ENCODE assay signal across 16 cellular contexts in the genomic region with DNA sequence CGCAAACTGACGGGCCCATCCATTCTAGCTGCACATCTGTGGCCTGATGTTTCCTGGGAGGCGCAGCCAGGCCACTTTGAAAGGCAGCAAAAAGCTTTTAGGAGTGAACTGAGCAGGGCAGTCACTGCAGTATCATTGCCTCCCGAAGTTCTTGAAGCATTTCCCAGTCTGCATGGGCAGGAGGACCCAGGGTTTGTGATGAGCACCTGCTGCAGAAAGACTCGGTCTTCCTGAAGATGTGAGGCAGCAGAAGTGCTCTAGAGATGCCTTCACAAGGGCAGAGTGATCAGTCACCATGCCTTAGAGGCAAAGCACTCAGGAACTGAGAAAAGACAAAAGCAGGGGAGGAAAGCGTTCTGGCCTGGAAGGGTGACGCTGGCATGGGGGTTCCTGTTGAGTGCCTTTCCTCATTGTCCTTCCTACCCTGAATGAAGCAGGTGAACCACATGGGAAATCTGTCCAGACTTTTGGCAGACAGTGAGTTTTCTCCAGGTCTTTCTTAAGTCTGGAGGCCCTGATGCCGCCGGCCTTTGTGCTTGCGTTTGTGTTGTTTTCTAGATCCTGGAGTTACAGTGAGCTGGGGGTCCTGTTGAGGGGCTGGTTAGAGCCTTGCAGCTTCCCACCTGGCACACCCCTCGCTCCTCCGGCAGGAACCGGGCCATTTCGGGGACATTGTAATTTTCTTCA.
DNase-seq lines count a peak whose midpoint lies in the region; ATAC-seq and TF ChIP-seq lines count a peak whose summit lies in the region.
"Had no signal": no experiment of that assay in that cellular context is flagged by ENCODE, and none has a peak within 500 bp of the region (broad histone marks: within the 10 kb centered on the region; RNA-seq: fewer than 3 reads in every experiment).

No MANE protein-coding gene starts in this region.

- H3K36me3 ChIP-seq in OCI-LY3 (replicated peaks; ENCODE audit: low read depth, low read length): no peaks in the 10 kb centered on the region
- H3K36me3 ChIP-seq: brain microvascular endothelial cell, esophagus squamous epithelium had no signal

- H3K9ac ChIP-seq in OCI-LY3 (ENCODE audit: low read length): peak overlapping the region; percentile 54; the same call in 1 of the 2 replicates
- H3K9ac ChIP-seq: SK-N-SH had no signal

- H3K4me2 ChIP-seq in OCI-LY3 (ENCODE audit: low read length): peak overlapping the region; percentile 53
- H3K4me2 ChIP-seq: SK-N-SH had no signal

- no peaks in the 10 kb centered on the region for H3K27me3 Mint-ChIP-seq in memory B cell
- H3K27me3 Mint-ChIP-seq in stimulated activated memory B cell treated with anti-CD40 and anti-IgM and Interleukin-4, amounts not matched to agents 10 μg/mL and 1 μg/mL and 100 μg/mL, for 72 hours: no peaks in the 10 kb centered on the region

- peak overlapping the region; percentile 68 for H3K27ac Mint-ChIP-seq in memory B cell
- peak overlapping the region; percentile 93 for H3K27ac Mint-ChIP-seq in stimulated activated memory B cell treated with anti-CD40 and anti-IgM and Interleukin-4, amounts not matched to agents 10 μg/mL and 1 μg/mL and 100 μg/mL, for 72 hours
- H3K27ac Mint-ChIP-seq: CD8-positive, alpha-beta memory T cell had no signal

- no peak overlapping the region for H3K4me3 ChIP-seq in OCI-LY3 (ENCODE audit: low read length)
- H3K4me3 ChIP-seq: esophagus squamous epithelium, skin epidermis had no signal

- no peak overlapping the region for H3K4me3 Mint-ChIP-seq in memory B cell
- H3K4me3 Mint-ChIP-seq in stimulated activated memory B cell treated with anti-CD40 and anti-IgM and Interleukin-4, amounts not matched to agents 10 μg/mL and 1 μg/mL and 100 μg/mL, for 72 hours: no peak overlapping the region
- H3K4me3 Mint-ChIP-seq: CD8-positive, alpha-beta memory T cell had no signal

- H3K4me1 ChIP-seq in OCI-LY3 (ENCODE audit: low read length): peaks cover 52% of the 10 kb centered on the region
- H3K4me1 ChIP-seq: esophagus squamous epithelium had no signal

- no peak for TF ChIP-seq CTCF in OCI-LY3 (IDR thresholded peaks at IDR 0.05; ENCODE audit: low read depth, low read length)

- peaks cover 2% of the 10 kb centered on the region for H3K9me3 Mint-ChIP-seq in memory B cell
- peaks cover 3% of the 10 kb centered on the region for H3K9me3 Mint-ChIP-seq in stimulated activated memory B cell treated with anti-CD40 and anti-IgM and Interleukin-4, amounts not matched to agents 10 μg/mL and 1 μg/mL and 100 μg/mL, for 72 hours
- H3K9me3 Mint-ChIP-seq: CD8-positive, alpha-beta memory T cell had no signal

- ATAC-seq in memory B cell (ENCODE audit: low read depth) (no peak), HG03442 (IDR thresholded peaks at IDR 0.05; ENCODE audit: unreplicated experiment) (no peak)
- no peak for ATAC-seq in stimulated activated memory B cell treated with anti-CD40 and anti-IgM and Interleukin-4, amounts not matched to agents 10 μg/mL and 1 μg/mL and 100 μg/mL, for 72 hours

- H3K79me2 ChIP-seq in OCI-LY3 (ENCODE audit: low read length): peaks cover 8% of the 10 kb centered on the region; the same call in 1 of the 2 replicates

- H3K9me3 ChIP-seq in OCI-LY3 (ENCODE audit: insufficient read depth, low read length): no peaks in the 10 kb centered on the region
- H3K9me3 ChIP-seq: esophagus squamous epithelium, SK-N-SH had no signal

- peaks cover 25% of the 10 kb centered on the region for H3K4me1 Mint-ChIP-seq in memory B cell
- H3K4me1 Mint-ChIP-seq in stimulated activated memory B cell treated with anti-CD40 and anti-IgM and Interleukin-4, amounts not matched to agents 10 μg/mL and 1 μg/mL and 100 μg/mL, for 72 hours: peaks cover 49% of the 10 kb centered on the region

- H3K27ac ChIP-seq in OCI-LY3 (ENCODE audit: low read length) (peak overlapping the region; percentile 90), caudate nucleus (ENCODE audit: low read depth, low read length) (peak overlapping the region; percentile 91)
- H3K27ac ChIP-seq: brain microvascular endothelial cell, esophagus squamous epithelium had no signal

- no peak for DNase-seq in caudate nucleus (lab: John Stamatoyannopoulos, UW)
- no peak for DNase-seq in memory B cell (ENCODE audit: low spot score in 2 of 2)
- DNase-seq in DMS 273 (lab: John Stamatoyannopoulos, UW; ENCODE audit: unreplicated experiment): no peak
- no peak for DNase-seq in NCI-H345 (lab: John Stamatoyannopoulos, UW)
- DNase-seq: brain microvascular endothelial cell; CD8-positive, alpha-beta memory T cell; DMS79; esophagus squamous epithelium; NCI-H2029 treated with DMSO at 0.1 percent for 48 hours; NCI-H446 treated with DMSO at 0.1 percent for 48 hours; SK-N-SH; stimulated activated CD4-positive, alpha-beta T cell treated with anti-CD3 and anti-CD28 coated beads, Interleukin-2, amount 100 ng/mL, for 48 hours had no signal

- H4K20me1 ChIP-seq in OCI-LY3 (ENCODE audit: insufficient read depth, low read length): no peaks in the 10 kb centered on the region

- H3K36me3 Mint-ChIP-seq in memory B cell: peaks cover 11% of the 10 kb centered on the region
- H3K36me3 Mint-ChIP-seq in stimulated activated memory B cell treated with anti-CD40 and anti-IgM and Interleukin-4, amounts not matched to agents 10 μg/mL and 1 μg/mL and 100 μg/mL, for 72 hours: peaks cover 20% of the 10 kb centered on the region

- peak overlapping the region; percentile 71; the same call in 1 of the 2 replicates for H2AFZ ChIP-seq in OCI-LY3 (ENCODE audit: low read depth, low read length)

- H3K27me3 ChIP-seq in OCI-LY3 (ENCODE audit: low read depth, low read length): no peaks in the 10 kb centered on the region
- H3K27me3 ChIP-seq: brain microvascular endothelial cell, esophagus squamous epithelium had no signal
